In the genomic region with DNA sequence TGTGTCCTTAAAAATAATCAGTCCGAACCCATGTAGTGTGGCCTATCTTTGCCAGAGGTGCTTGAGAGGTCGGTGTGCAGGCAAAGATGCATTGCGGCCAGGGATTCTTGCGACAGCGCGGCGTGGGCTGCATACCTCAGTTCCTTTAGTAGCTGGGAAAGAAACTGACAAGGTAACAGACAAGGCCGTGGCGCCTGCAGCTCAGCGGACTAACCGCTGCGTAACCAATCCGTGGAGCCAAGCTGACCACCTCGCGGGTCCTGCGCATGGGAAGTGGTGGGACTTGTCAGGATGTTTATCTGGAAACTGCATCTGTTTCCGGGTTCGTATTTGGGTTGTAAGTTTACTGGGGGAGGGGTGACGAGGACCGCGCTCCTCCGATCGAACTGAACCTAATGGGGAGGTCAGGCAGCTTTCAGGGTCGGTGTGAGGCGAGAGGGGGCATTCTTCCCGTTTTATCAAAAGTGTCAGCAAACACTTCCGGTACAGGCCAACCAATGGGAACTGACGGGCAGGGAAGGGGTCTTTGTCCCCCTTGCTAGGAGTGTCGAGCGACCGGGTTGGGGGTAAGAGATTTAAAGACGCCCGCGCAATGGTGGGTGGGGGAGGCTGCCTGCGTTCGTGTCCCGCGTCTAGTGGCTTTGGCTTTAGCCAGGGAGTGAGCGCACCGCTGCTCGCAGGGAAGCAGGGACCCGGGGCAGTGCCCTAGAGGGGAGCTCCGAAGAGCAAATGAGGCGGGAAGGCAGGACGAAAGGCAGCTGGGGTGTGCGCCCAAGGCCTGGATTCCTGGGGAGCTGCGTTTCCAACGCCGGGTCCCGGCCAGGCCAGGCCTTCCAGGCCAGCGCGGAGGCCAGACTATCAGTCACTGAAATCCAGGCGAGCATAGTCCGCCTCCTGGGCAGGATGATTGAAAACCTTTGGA, we compare ENCODE assay signal across 19 cellular contexts. TPM values are rescaled to one million over a fixed set of nuclear protein-coding genes. Genes with fewer than 3 reads are reported as not detected.
DNase-seq lines count a peak whose midpoint lies in the region; ATAC-seq and TF ChIP-seq lines count a peak whose summit lies in the region.
"Had no signal": no experiment of that assay in that cellular context is flagged by ENCODE, and none has a peak within 500 bp of the region (broad histone marks: within the 10 kb centered on the region; RNA-seq: fewer than 3 reads in every experiment).

No MANE protein-coding gene starts in this region.

- H3K79me2 ChIP-seq in mesendoderm (ENCODE audit: control insufficient read depth, insufficient read depth, low read length) (no peaks in the 10 kb centered on the region), smooth muscle cell (ENCODE audit: low read depth) (no peaks in the 10 kb centered on the region)

- H3K36me3 ChIP-seq in HUES6 (ENCODE audit: control insufficient read depth, insufficient read depth, low read length) (no peaks in the 10 kb centered on the region), mesendoderm (ENCODE audit: control insufficient read depth, insufficient read depth, low read length) (no peaks in the 10 kb centered on the region), smooth muscle cell (ENCODE audit: low read depth) (no peaks in the 10 kb centered on the region)

- H2AK5ac ChIP-seq in mesendoderm (ENCODE audit: low read length) = no peak overlapping the region

- peak overlapping the region; percentile 30 for H2AFZ ChIP-seq in smooth muscle cell (ENCODE audit: low read depth)

- H4K20me1 ChIP-seq in smooth muscle cell (ENCODE audit: low read depth) = no peaks in the 10 kb centered on the region

- H3K36me3 Mint-ChIP-seq in glutamatergic neuron (ENCODE audit: unreplicated experiment) = peaks cover 10% of the 10 kb centered on the region
- H3K36me3 Mint-ChIP-seq in activated CD8-positive, alpha-beta T cell treated with anti-CD3 and anti-CD28 coated beads, Interleukin-2, amount 10 ng/mL, durations not matched to agents 7 days and 5 days (ENCODE audit: low read depth) = no peaks in the 10 kb centered on the region

- H3F3A ChIP-seq in smooth muscle cell (ENCODE audit: low read depth) = no peaks in the 10 kb centered on the region

- H3K4me1 Mint-ChIP-seq in glutamatergic neuron (ENCODE audit: low read depth, unreplicated experiment) = peaks cover 4% of the 10 kb centered on the region
- no peaks in the 10 kb centered on the region for H3K4me1 Mint-ChIP-seq in activated CD8-positive, alpha-beta T cell treated with anti-CD3 and anti-CD28 coated beads, Interleukin-2, amount 10 ng/mL, durations not matched to agents 7 days and 5 days (ENCODE audit: low read depth)
- H3K4me1 Mint-ChIP-seq: activated CD4-positive, alpha-beta T cell treated with anti-CD3 and anti-CD28 coated beads, Interleukin-2, amount 10 ng/mL, durations not matched to agents 24 days and 14 days had no signal

- H3K4me1 ChIP-seq in HUES6 (ENCODE audit: control insufficient read depth, insufficient read depth, low read length) = peaks cover 36% of the 10 kb centered on the region; the same call in 1 of the 2 replicates
- H3K4me1 ChIP-seq in mesendoderm (ENCODE audit: control insufficient read depth, low read depth, low read length) = no peaks in the 10 kb centered on the region
- H3K4me1 ChIP-seq in smooth muscle cell (ENCODE audit: low read depth) = no peaks in the 10 kb centered on the region

- H3K27ac ChIP-seq in HUES6 (ENCODE audit: low read depth, low read length) (no peak overlapping the region), mesendoderm (ENCODE audit: low read depth, low read length) (no peak overlapping the region), smooth muscle cell (ENCODE audit: low read depth) (no peak overlapping the region)
- H3K27ac ChIP-seq: SJCRH30 had no signal

- no peaks in the 10 kb centered on the region for H3K9me3 Mint-ChIP-seq in glutamatergic neuron (ENCODE audit: unreplicated experiment)
- H3K9me3 Mint-ChIP-seq in activated CD8-positive, alpha-beta T cell treated with anti-CD3 and anti-CD28 coated beads, Interleukin-2, amount 10 ng/mL, durations not matched to agents 7 days and 5 days (ENCODE audit: insufficient read depth) = no peaks in the 10 kb centered on the region
- H3K9me3 Mint-ChIP-seq: activated CD4-positive, alpha-beta T cell treated with anti-CD3 and anti-CD28 coated beads, Interleukin-2, amount 10 ng/mL, durations not matched to agents 24 days and 14 days; activated naive CD4-positive, alpha-beta T cell treated with anti-CD3 and anti-CD28 coated beads, Interleukin-2, amount 50 U/mL, for 72 hours had no signal

- DNase-seq in glutamatergic neuron (peak; percentile 32), mesendoderm (peak; percentile 39), smooth muscle cell (lab: John Stamatoyannopoulos, UW; ENCODE audit: unreplicated experiment) (no peak), ureter (ENCODE audit: low spot score) (no peak), inferior parietal cortex (ENCODE audit: extremely low spot score) (no peak), NCI-H1417 treated with DMSO at 0.1 percent for 48 hours (lab: John Stamatoyannopoulos, UW) (no peak)
- no peak for DNase-seq in activated CD8-positive, alpha-beta T cell treated with anti-CD3 and anti-CD28 coated beads, Interleukin-2, amount 10 ng/mL, durations not matched to agents 7 days and 5 days
- DNase-seq: activated CD4-positive, alpha-beta T cell treated with anti-CD3 and anti-CD28 coated beads, Interleukin-2, amount 10 ng/mL, durations not matched to agents 24 days and 14 days; activated T-cell treated with anti-CD3 and anti-CD28 coated beads, Interleukin-2, amount 50 U/mL, for 1 hour; effector memory CD4-positive, alpha-beta T cell; NCI-H187; NCI-H446 treated with DMSO at 0.1 percent for 48 hours had no signal

- peak overlapping the region; percentile 76 for H3K56ac ChIP-seq in mesendoderm (ENCODE audit: low read length)

- H3K9me3 ChIP-seq in HUES6 (ENCODE audit: control insufficient read depth, insufficient read depth, low read depth, low read length) = no peaks in the 10 kb centered on the region
- H3K9me3 ChIP-seq in smooth muscle cell (replicated peaks; ENCODE audit: low read depth) = no peaks in the 10 kb centered on the region
- H3K9me3 ChIP-seq: SJCRH30 had no signal

- no peak overlapping the region for H4K5ac ChIP-seq in mesendoderm (ENCODE audit: low read length)

- CTCF ChIA-PET in activated CD8-positive, alpha-beta T cell treated with anti-CD3 and anti-CD28 coated beads, Interleukin-2, amount 10 ng/mL, durations not matched to agents 7 days and 5 days (lab: Charles Lee) = no interaction called here

- H2BK15ac ChIP-seq in mesendoderm (replicated peaks; ENCODE audit: low read depth) = no peak overlapping the region

- no peak overlapping the region for H2BK5ac ChIP-seq in mesendoderm (ENCODE audit: low read length)

- H3K4me3 ChIP-seq in HUES6 (ENCODE audit: low read depth, low read length) (peak overlapping the region; percentile 69), mesendoderm (ENCODE audit: low read length) (peak overlapping the region; percentile 48), smooth muscle cell (peak overlapping the region; percentile 32)
- H3K4me3 ChIP-seq: SJCRH30 had no signal

- no peak overlapping the region for H4K8ac ChIP-seq in mesendoderm (ENCODE audit: low read depth, low read length)

- no CpG with 5 or more reads among the region's 54 CpGs for WGBS in mesendoderm (ENCODE audit: extremely low coverage, insufficient coverage, low lambda C conversion rate)
- 9% methylated on average over 54 of the region's 54 CpGs for WGBS in smooth muscle cell (ENCODE audit: low lambda C conversion rate)

- no peak overlapping the region for H2BK120ac ChIP-seq in mesendoderm (ENCODE audit: low read depth, low read length)

- no peak overlapping the region for H3K9ac ChIP-seq in HUES6 (ENCODE audit: low read length)
- H3K9ac ChIP-seq in mesendoderm (ENCODE audit: low read length) = peak overlapping the region; percentile 61
- H3K9ac ChIP-seq in smooth muscle cell (ENCODE audit: low read depth) = no peak overlapping the region

- no peak for TF ChIP-seq CTCF in glutamatergic neuron (IDR thresholded peaks at IDR 0.05; ENCODE audit: partially characterized antibody, unreplicated experiment)
- no peak for TF ChIP-seq CTCF in smooth muscle cell (IDR thresholded peaks at IDR 0.05; ENCODE audit: borderline replicate concordance, insufficient read depth, poor library complexity, severe bottlenecking)

- POLR2A ChIA-PET in activated CD8-positive, alpha-beta T cell treated with anti-CD3 and anti-CD28 coated beads, Interleukin-2, amount 10 ng/mL, durations not matched to agents 7 days and 5 days (lab: Charles Lee) = no interaction called here

- H3K18ac ChIP-seq in mesendoderm (ENCODE audit: low read length) = no peak overlapping the region

- ATAC-seq in activated CD8-positive, alpha-beta T cell treated with anti-CD3 and anti-CD28 coated beads, Interleukin-2, amount 10 ng/mL, durations not matched to agents 7 days and 5 days = no peak
- ATAC-seq: activated naive CD4-positive, alpha-beta T cell treated with anti-CD3 and anti-CD28 coated beads, Interleukin-2, amount 50 U/mL, for 72 hours had no signal

- H3K79me1 ChIP-seq in mesendoderm (ENCODE audit: low read length) = no peaks in the 10 kb centered on the region

- H3K4me2 ChIP-seq in mesendoderm (ENCODE audit: low read length) (peak overlapping the region; percentile 74), smooth muscle cell (peak overlapping the region; percentile 80)

- peaks cover 39% of the 10 kb centered on the region for H3K27me3 Mint-ChIP-seq in glutamatergic neuron (ENCODE audit: unreplicated experiment)
- H3K27me3 Mint-ChIP-seq in activated CD8-positive, alpha-beta T cell treated with anti-CD3 and anti-CD28 coated beads, Interleukin-2, amount 10 ng/mL, durations not matched to agents 7 days and 5 days (ENCODE audit: low read depth) = peaks cover 55% of the 10 kb centered on the region

- no peak overlapping the region for H3K23ac ChIP-seq in mesendoderm (ENCODE audit: low read length)

- H3K27me3 ChIP-seq in HUES6 (ENCODE audit: control insufficient read depth, insufficient read depth, low read length) (peaks cover 100% of the 10 kb centered on the region), mesendoderm (ENCODE audit: insufficient read depth, low read length, poor library complexity) (peaks cover 52% of the 10 kb centered on the region), smooth muscle cell (ENCODE audit: low read depth) (peaks cover 100% of the 10 kb centered on the region)
- H3K27me3 ChIP-seq: SJCRH30 had no signal

- H3K4me3 Mint-ChIP-seq in glutamatergic neuron (ENCODE audit: unreplicated experiment) = peak overlapping the region; percentile 89
- H3K4me3 Mint-ChIP-seq in activated CD8-positive, alpha-beta T cell treated with anti-CD3 and anti-CD28 coated beads, Interleukin-2, amount 10 ng/mL, durations not matched to agents 7 days and 5 days = no peak overlapping the region
- H3K4me3 Mint-ChIP-seq: activated CD4-positive, alpha-beta T cell treated with anti-CD3 and anti-CD28 coated beads, Interleukin-2, amount 10 ng/mL, durations not matched to agents 24 days and 14 days had no signal

- no peak overlapping the region for H3K4ac ChIP-seq in mesendoderm (ENCODE audit: low read depth, low read length)

- H3K27ac Mint-ChIP-seq in glutamatergic neuron (ENCODE audit: unreplicated experiment) = no peak overlapping the region
- no peak overlapping the region for H3K27ac Mint-ChIP-seq in activated CD8-positive, alpha-beta T cell treated with anti-CD3 and anti-CD28 coated beads, Interleukin-2, amount 10 ng/mL, durations not matched to agents 7 days and 5 days
- H3K27ac Mint-ChIP-seq: activated CD4-positive, alpha-beta T cell treated with anti-CD3 and anti-CD28 coated beads, Interleukin-2, amount 10 ng/mL, durations not matched to agents 24 days and 14 days; activated naive CD4-positive, alpha-beta T cell treated with anti-CD3 and anti-CD28 coated beads, Interleukin-2, amount 50 U/mL, for 72 hours had no signal

RNA-seq across cellular contexts. Expression of gene IRX6, which starts 7.0 kb away (rescaled TPM):
- not detected for total RNA-seq in glutamatergic neuron (ENCODE audit: unreplicated experiment)
- 0.06 TPM for polyA plus RNA-seq in mesendoderm (2013, experiment 1 of 2)
- 0.07 TPM for polyA plus RNA-seq in mesendoderm (2013, experiment 2 of 2)
- total RNA-seq in smooth muscle cell = not detected in 2 replicates
- not detected in 2 replicates for polyA plus RNA-seq in smooth muscle cell
- total RNA-seq in activated CD8-positive, alpha-beta T cell treated with anti-CD3 and anti-CD28 coated beads, Interleukin-2, amount 10 ng/mL, durations not matched to agents 7 days and 5 days = not detected
- not detected for total RNA-seq in ureter
- total RNA-seq: activated CD4-positive, alpha-beta T cell treated with anti-CD3 and anti-CD28 coated beads, Interleukin-2, amount 10 ng/mL, durations not matched to agents 24 days and 14 days; activated naive CD4-positive, alpha-beta T cell treated with anti-CD3 and anti-CD28 coated beads, Interleukin-2, amount 50 U/mL, for 72 hours; bronchial epithelial cell; H4; M059J had no signal
- polyA plus RNA-seq: BJ had no signal

Comparison
In these comparisons a context has a peak if more than half of its experiments do, and no peak if none do; other contexts are left out.
1. DNase-seq: peak in glutamatergic neuron (single experiment) and mesendoderm (single experiment); none in smooth muscle cell (single experiment), activated CD8-positive, alpha-beta T cell treated with anti-CD3 and anti-CD28 coated beads, Interleukin-2, amount 10 ng/mL, durations not matched to agents 7 days and 5 days (single experiment), ureter (single experiment), inferior parietal cortex (single experiment) and NCI-H1417 treated with DMSO at 0.1 percent for 48 hours (single experiment).
2. Peak in every context shown above with its lines, with median percentiles within 50 percentile points of each other: H3K4me3 ChIP-seq.